8 cellular contexts compared by ENCODE assay signal in genomic region chr12:6788972-6789905, GRCh38. TPM values are rescaled to one million over a fixed set of nuclear protein-coding genes. Genes with fewer than 3 reads are reported as not detected.
A peak's percentile ranks its signal among the peaks of the same experiment; 100 is the strongest.
DNase-seq lines count a peak whose midpoint lies in the region; ATAC-seq and TF ChIP-seq lines count a peak whose summit lies in the region.

Gene CD4, plus strand, starts transcription at chr12:6789528. Its CDS starts 10,611 bp downstream, at chr12:6800139.

- peak; percentile 71 to 78 for DNase-seq in activated T-cell treated with anti-CD3 and anti-CD28 coated beads, Interleukin-2, amount 50 U/mL, for 72 hours
- DNase-seq in left kidney (ENCODE audit: low read depth, low spot score) (peak; percentile 38), NCI-H2081 treated with DMSO at 0.1 percent for 48 hours (lab: John Stamatoyannopoulos, UW) (no peak), ACHN (no peak), NCI-H1436 (lab: John Stamatoyannopoulos, UW) (no peak), NCI-H2107 treated with DMSO at 0.1 percent for 48 hours (lab: John Stamatoyannopoulos, UW; ENCODE audit: unreplicated experiment) (no peak)
- peak; percentile 64 to 69 for DNase-seq in stimulated activated CD4-positive, alpha-beta T cell treated with anti-CD3 and anti-CD28 coated beads, Interleukin-4, amount 100 ng/mL, for 4 hours

- no peak for TF ChIP-seq CTCF in Loucy (conservative IDR thresholded peaks at IDR 0.05; ENCODE audit: low read length)

- in situ Hi-C loops in ACHN (cut with HindIII; ENCODE audit: low pct_ligation_motif_present, low pct_unique_long_range_greater_than_20kb, low sequenced_read_pairs) = no loop called here

- peak within 1 kb of the TSS; percentile 19 for H3K4me2 ChIP-seq in Loucy (ENCODE audit: low read depth, low read length, poor library complexity, severe bottlenecking)

- no peaks in the 10 kb centered on the region for H3K36me3 ChIP-seq in Loucy (ENCODE audit: insufficient read depth, low read length)

- no peaks in the 10 kb centered on the region for H3K9me2 ChIP-seq in Loucy (replicated peaks; ENCODE audit: low read depth, low read length)

- no peaks in the 10 kb centered on the region for H3K9me3 ChIP-seq in Loucy (ENCODE audit: insufficient read depth, low read depth, low read length)

- peaks cover 29% of the 10 kb centered on the region for H3K4me1 ChIP-seq in Loucy (ENCODE audit: insufficient read depth, low read length, poor library complexity, severe bottlenecking)

- no peaks in the 10 kb centered on the region for H3K79me2 ChIP-seq in Loucy (ENCODE audit: insufficient read depth, low read length)

- no peaks in the 10 kb centered on the region for H3K27me3 ChIP-seq in Loucy (ENCODE audit: insufficient read depth, low read length, poor library complexity, severe bottlenecking)

- peak within 1 kb of the TSS; percentile 40 for H3K9ac ChIP-seq in Loucy (ENCODE audit: low read depth, low read length, poor library complexity, severe bottlenecking)

- no peaks in the 10 kb centered on the region for H3K9me3 Mint-ChIP-seq in activated T-cell treated with anti-CD3 and anti-CD28 coated beads, Interleukin-2, amount 50 U/mL, for 72 hours

- H3K4me1 Mint-ChIP-seq in activated T-cell treated with anti-CD3 and anti-CD28 coated beads, Interleukin-2, amount 50 U/mL, for 72 hours (ENCODE audit: low read depth) = peaks cover 80% of the 10 kb centered on the region

- H3K36me3 Mint-ChIP-seq in activated T-cell treated with anti-CD3 and anti-CD28 coated beads, Interleukin-2, amount 50 U/mL, for 72 hours (ENCODE audit: insufficient read depth in 2 of 2) = peaks cover 6 to 11% of the 10 kb centered on the region in 2 donors

- peak; percentile 71 to 75 for ATAC-seq in activated T-cell treated with anti-CD3 and anti-CD28 coated beads, Interleukin-2, amount 50 U/mL, for 72 hours (replicated peaks in 1 of 2)

- H4K20me1 ChIP-seq in Loucy (ENCODE audit: insufficient read depth, low read length, poor library complexity, severe bottlenecking) = no peaks in the 10 kb centered on the region

- no peaks in the 10 kb centered on the region for H3F3A ChIP-seq in Loucy (ENCODE audit: low read depth)

- peak within 1 kb of the TSS; percentile 87 for H3K27ac Mint-ChIP-seq in activated T-cell treated with anti-CD3 and anti-CD28 coated beads, Interleukin-2, amount 50 U/mL, for 72 hours

- H2AFZ ChIP-seq in Loucy (ENCODE audit: low read length) = peak within 1 kb of the TSS; percentile 77

- H3K4me3 Mint-ChIP-seq in activated T-cell treated with anti-CD3 and anti-CD28 coated beads, Interleukin-2, amount 50 U/mL, for 72 hours = peak within 1 kb of the TSS; percentile 87 to 98

- peak within 1 kb of the TSS; percentile 45 for H3K4me3 ChIP-seq in Loucy (ENCODE audit: low read length, poor library complexity, severe bottlenecking)

- no peaks in the 10 kb centered on the region for H3K27me3 Mint-ChIP-seq in activated T-cell treated with anti-CD3 and anti-CD28 coated beads, Interleukin-2, amount 50 U/mL, for 72 hours (ENCODE audit: low read depth)

RNA-seq across cellular contexts. Expression of gene CD4, which starts in this region (rescaled TPM):
- total RNA-seq in activated T-cell treated with anti-CD3 and anti-CD28 coated beads, Interleukin-2, amount 50 U/mL, for 72 hours = 100 to 1,000 TPM; 126 to 141 TPM

Comparison
In these comparisons a context has a peak if more than half of its experiments do, and no peak if none do; other contexts are left out.
1. DNase-seq: peak in activated T-cell treated with anti-CD3 and anti-CD28 coated beads, Interleukin-2, amount 50 U/mL, for 72 hours (2 of 2), left kidney (single experiment) and stimulated activated CD4-positive, alpha-beta T cell treated with anti-CD3 and anti-CD28 coated beads, Interleukin-4, amount 100 ng/mL, for 4 hours (2 of 2); none in NCI-H2081 treated with DMSO at 0.1 percent for 48 hours (single experiment), ACHN (single experiment), NCI-H1436 (single experiment) and NCI-H2107 treated with DMSO at 0.1 percent for 48 hours (single experiment).